Comparison of ENCODE assay signal across 29 cellular contexts in genomic region chr3:161117646-161118045, GRCh38.
"Had no signal": no experiment of that assay in that cellular context is flagged by ENCODE, and none has a peak within 500 bp of the region (broad histone marks: within the 10 kb centered on the region; RNA-seq: fewer than 3 reads in every experiment).

No MANE protein-coding gene starts in this region.

- H3K9me3 ChIP-seq: colonic mucosa had no signal

- H3K36me3 ChIP-seq: adrenal gland, colonic mucosa, gastrocnemius medialis, heart left ventricle had no signal

- H3K4me3 ChIP-seq: adrenal gland, body of pancreas, colonic mucosa, gastrocnemius medialis, heart left ventricle had no signal

- DNase-seq: activated CD4-positive, alpha-beta memory T cell treated with anti-CD3 and anti-CD28 coated beads for 36 hours; activated CD4-positive, alpha-beta T cell treated with anti-CD3 and anti-CD28 coated beads for 36 hours; activated CD4-positive, alpha-beta T cell treated with anti-CD3 and anti-CD28 coated beads, Interleukin-2, amount 10 ng/mL, durations not matched to agents 24 days and 14 days; activated CD4-positive, CD25-positive, alpha-beta regulatory T cell; activated CD4-positive, CD25-positive, alpha-beta regulatory T cell treated with anti-CD3 and anti-CD28 coated beads, Interleukin-2, amount 50 U/mL, for 72 hours; activated CD8-positive, alpha-beta memory T cell treated with anti-CD3 and anti-CD28 coated beads, Interleukin-2, amount 10 ng/mL, durations not matched to agents 7 days and 5 days; activated CD8-positive, alpha-beta memory T cell treated with anti-CD3 and anti-CD28 coated beads, Interleukin-2, amount 50 U/mL, for 4 hours; activated CD8-positive, alpha-beta T cell treated with anti-CD3 and anti-CD28 coated beads, Interleukin-2, amount 10 ng/mL, durations not matched to agents 7 days and 5 days; activated effector memory CD4-positive, alpha-beta T cell treated with anti-CD3 and anti-CD28 coated beads, Interleukin-2, amount 50 U/mL, for 16 hours; activated naive CD4-positive, alpha-beta T cell treated with anti-CD3 and anti-CD28 coated beads for 36 hours; activated naive CD8-positive, alpha-beta T cell treated with anti-CD3 and anti-CD28 coated beads for 36 hours; activated naive CD8-positive, alpha-beta T cell treated with anti-CD3 and anti-CD28 coated beads, Interleukin-2, amount 50 U/mL, for 24 hours; activated T-cell treated with anti-CD3 and anti-CD28 coated beads, Interleukin-2, amount 50 U/mL, for 1 hour; activated T-cell treated with anti-CD3 and anti-CD28 coated beads, Interleukin-2, amount 50 U/mL, for 48 hours; adrenal gland; amygdala; aorta; body of pancreas; central memory CD4-positive, alpha-beta T cell; cerebellar nuclear complex; colonic mucosa; effector CD4-positive, alpha-beta T cell; foreskin keratinocyte; gastrocnemius medialis; glutamatergic neuron; heart left ventricle; T-helper 2 cell had no signal

- ATAC-seq: activated CD4-positive, alpha-beta T cell treated with anti-CD3 and anti-CD28 coated beads for 36 hours; activated CD8-positive, alpha-beta memory T cell treated with anti-CD3 and anti-CD28 coated beads, Interleukin-2, amount 10 ng/mL, durations not matched to agents 7 days and 5 days; activated CD8-positive, alpha-beta T cell treated with anti-CD3 and anti-CD28 coated beads, Interleukin-2, amount 10 ng/mL, durations not matched to agents 7 days and 5 days; activated naive CD8-positive, alpha-beta T cell treated with anti-CD3 and anti-CD28 coated beads, Interleukin-2, amount 50 U/mL, for 24 hours; body of pancreas; esophagus mucosa; foreskin keratinocyte; gastrocnemius medialis; heart left ventricle had no signal

- H3K4me1 ChIP-seq: adrenal gland, body of pancreas, colonic mucosa, foreskin keratinocyte, gastrocnemius medialis, heart left ventricle had no signal

- FAIRE-seq: endometrium had no signal

- H3K27me3 ChIP-seq: adrenal gland, body of pancreas, colonic mucosa, foreskin keratinocyte, gastrocnemius medialis, heart left ventricle had no signal

- H3K27ac ChIP-seq: adrenal gland, body of pancreas, colonic mucosa, foreskin keratinocyte, gastrocnemius medialis, heart left ventricle had no signal
